8 cellular contexts compared by ENCODE assay signal in genomic region chr1:241485554-241485992, GRCh38.
DNase-seq lines count a peak whose midpoint lies in the region; ATAC-seq and TF ChIP-seq lines count a peak whose summit lies in the region.

No MANE protein-coding gene starts in this region.

- H3K4me3 ChIP-seq in AG09309 (ENCODE audit: control insufficient read depth, low read depth, low read length) (no peak overlapping the region), choroid plexus epithelial cell (ENCODE audit: low read depth, low read length) (no peak overlapping the region)

- DNase-seq in AG09309 (ENCODE audit: low read depth) (no peak), NCI-H2029 (lab: John Stamatoyannopoulos, UW) (peak; percentile 49), choroid plexus epithelial cell (ENCODE audit: low read depth) (peak; percentile 59), head of caudate nucleus (no peak)
- no peak for DNase-seq in stimulated activated CD4-positive, alpha-beta T cell treated with anti-CD3 and anti-CD28 coated beads, Interleukin-4, amount 100 ng/mL, for 24 hours
- no peak for DNase-seq in stimulated activated CD4-positive, alpha-beta T cell treated with anti-CD3 and anti-CD28 coated beads, Interleukin-2, amount 100 ng/mL, for 24 hours

- ATAC-seq in GM18508 (IDR thresholded peaks at IDR 0.05; ENCODE audit: insufficient read depth, unreplicated experiment): peak; percentile 49
- peak; percentile 43 for ATAC-seq in HG02840 (IDR thresholded peaks at IDR 0.05; ENCODE audit: low FRiP score, unreplicated experiment)

- intact Hi-C loops in head of caudate nucleus (cut with DNase I): no loop called here

- peak; percentile 48 for TF ChIP-seq CTCF in AG09309 (IDR thresholded peaks at IDR 0.05; ENCODE audit: control insufficient read depth, insufficient read depth, low read depth, low read length, missing control alignments)
- TF ChIP-seq CTCF in choroid plexus epithelial cell (conservative IDR thresholded peaks at IDR 0.05; ENCODE audit: low read depth, low read length): peak; percentile 66

Comparison
In these comparisons a context has a peak if more than half of its experiments do, and no peak if none do; other contexts are left out.
1. DNase-seq: peak in NCI-H2029 (single experiment) and choroid plexus epithelial cell (single experiment); none in AG09309 (single experiment), stimulated activated CD4-positive, alpha-beta T cell treated with anti-CD3 and anti-CD28 coated beads, Interleukin-4, amount 100 ng/mL, for 24 hours (single experiment), head of caudate nucleus (0 of 42) and stimulated activated CD4-positive, alpha-beta T cell treated with anti-CD3 and anti-CD28 coated beads, Interleukin-2, amount 100 ng/mL, for 24 hours (0 of 2).